ENCODE assay signal across 1 cellular context in genomic region chr1:228782662-228783414, GRCh38.
TF ChIP-seq lines count a peak whose summit lies in the region.

No MANE protein-coding gene starts in this region.

TF ChIP-seq in HepG2, 621 proteins besides CTCF, POLR2A, EP300 and RAD21 (continued from another document):
- TF ChIP-seq ARID5B (CRISPR knock-in tag; IDR thresholded peaks at IDR 0.05) (peak; percentile 40), CREM (IDR thresholded peaks at IDR 0.05) (0 out of 2 replicates have a peak, but pooled peaks have one; percentile 23), CREM (CRISPR knock-in tag; IDR thresholded peaks at IDR 0.05) (no peak), SMARCC2 (IDR thresholded peaks at IDR 0.05) (0 out of 2 replicates have a peak, but pooled peaks have one; percentile 40), HNF4A (CRISPR knock-in tag; IDR thresholded peaks at IDR 0.05) (peak; percentile 74)
TF ChIP-seq in HepG2: peak in this region for 51.
